1 cellular context compared by ENCODE assay signal in genomic region chr2:127410871-127411396, GRCh38.
TF ChIP-seq lines count a peak whose summit lies in the region.

No MANE protein-coding gene starts in this region.

TF ChIP-seq in GM12878, 131 proteins besides CTCF, POLR2A, EP300 and RAD21 (continued from another document):
- TF ChIP-seq ATF2 (IDR thresholded peaks at IDR 0.05; ENCODE audit: low read length), result peak; percentile 44
- TF ChIP-seq IRF4 (IDR thresholded peaks at IDR 0.05; ENCODE audit: low read depth, low read length), result no peak
- TF ChIP-seq ATF7 (IDR thresholded peaks at IDR 0.05; ENCODE audit: low read depth), result peak; percentile 52; the same call in 1 of the 2 replicates
- no peak for TF ChIP-seq SMAD1 (IDR thresholded peaks at IDR 0.05; ENCODE audit: low read depth, partially characterized antibody)
- no peak for TF ChIP-seq IRF5 (IDR thresholded peaks at IDR 0.05; ENCODE audit: borderline replicate concordance)
- peak; percentile 39; the same call in 1 of the 2 replicates for TF ChIP-seq IKZF1 (conservative IDR thresholded peaks at IDR 0.05)
- peak; percentile 69 for TF ChIP-seq RUNX3 (IDR thresholded peaks at IDR 0.05; ENCODE audit: low read length)
- TF ChIP-seq YY1 (IDR thresholded peaks at IDR 0.05; ENCODE audit: low read depth, low read length), result no peak
- peak; percentile 75 for TF ChIP-seq NFIC (IDR thresholded peaks at IDR 0.05; ENCODE audit: low read depth, low read length)
- TF ChIP-seq JUND (IDR thresholded peaks at IDR 0.05; ENCODE audit: low read depth, low read length), result no peak
- no peak for TF ChIP-seq CUX1 (IDR thresholded peaks at IDR 0.05; ENCODE audit: insufficient replicate concordance, low read depth, low read length)
- no peak for TF ChIP-seq MEF2B (IDR thresholded peaks at IDR 0.05; ENCODE audit: partially characterized antibody, poor library complexity, severe bottlenecking)
- no peak for TF ChIP-seq FOXK2 (IDR thresholded peaks at IDR 0.05)
- TF ChIP-seq JUNB (IDR thresholded peaks at IDR 0.05), result peak; percentile 84
- TF ChIP-seq PRDM15 (CRISPR knock-in tag; IDR thresholded peaks at IDR 0.05), result no peak
- peak; percentile 21; the same call in 1 of the 2 replicates for TF ChIP-seq PKNOX1 (IDR thresholded peaks at IDR 0.05)
- no peak for TF ChIP-seq ZNF207 (IDR thresholded peaks at IDR 0.05; ENCODE audit: borderline replicate concordance)
- TF ChIP-seq KDM1A (IDR thresholded peaks at IDR 0.05; ENCODE audit: borderline replicate concordance), result no peak
- TF ChIP-seq EED (IDR thresholded peaks at IDR 0.05; ENCODE audit: low read depth), result peak; percentile 54
- no peak for TF ChIP-seq HDAC2 (IDR thresholded peaks at IDR 0.05)
- TF ChIP-seq ASH2L (IDR thresholded peaks at IDR 0.05; ENCODE audit: borderline replicate concordance, low read depth), result no peak
- no peak for TF ChIP-seq DPF2 (IDR thresholded peaks at IDR 0.05)
- TF ChIP-seq ZZZ3 (IDR thresholded peaks at IDR 0.05; ENCODE audit: control insufficient read depth, insufficient read length, low read depth), result no peak
- no peak for TF ChIP-seq ZNF622 (IDR thresholded peaks at IDR 0.05)
TF ChIP-seq in GM12878: peak in this region for 15.
